In genomic region chr5:150164640-150165039, GRCh38 we compare ENCODE assay signal across 15 cellular contexts. TPM values are rescaled to one million over a fixed set of nuclear protein-coding genes. Genes with fewer than 3 reads are reported as not detected.
DNase-seq lines count a peak whose midpoint lies in the region; ATAC-seq, FAIRE-seq and TF ChIP-seq lines count a peak whose summit lies in the region.
"Had no signal": no experiment of that assay in that cellular context is flagged by ENCODE, and none has a peak within 500 bp of the region (broad histone marks: within the 10 kb centered on the region; RNA-seq: fewer than 3 reads in every experiment).

No MANE protein-coding gene starts in this region.

- TF ChIP-seq EP300 in HepG2 (IDR thresholded peaks at IDR 0.05; ENCODE audit: low read depth in 2 of 2, low read length in 2 of 2) (no peak), HepG2 (CRISPR knock-in tag; IDR thresholded peaks at IDR 0.05; ENCODE audit: borderline replicate concordance) (no peak), gastroesophageal sphincter (IDR thresholded peaks at IDR 0.05) (no peak)

- TF ChIP-seq RAD21 in HepG2 (CRISPR knock-in tag; IDR thresholded peaks at IDR 0.05): no peak

- H3K27ac ChIP-seq in HepG2 (ENCODE audit: extremely low read length, insufficient read depth, low read length) (no peak overlapping the region), right lobe of liver (no peak overlapping the region), gastroesophageal sphincter (peak overlapping the region in 3 of 4 donors; percentile 57 to 90 (median 76))

- 86% methylated on average over 4 of the region's 4 CpGs for WGBS in HepG2 (ENCODE audit: low lambda C conversion rate)
- 95% methylated on average over 3 of the region's 4 CpGs for WGBS in right lobe of liver (ENCODE audit: insufficient coverage, low coverage, low lambda C conversion rate, missing lambda C conversion rate)
- 50 to 100% methylated on average over 1 to 2 of the region's 4 CpGs for WGBS in gastroesophageal sphincter (ENCODE audit: low coverage in 1 of 2), 2 donors

- H3K27me3 ChIP-seq in HepG2 (ENCODE audit: control insufficient read depth in 1 of 2, insufficient read depth in 2 of 2, low read length in 2 of 2) (peaks cover 1 to 5% of the 10 kb centered on the region in 2 experiments; a peak in 2 of 5 replicates), right lobe of liver (peaks cover 0 to 7% of the 10 kb centered on the region in 2 donors), gastroesophageal sphincter (peaks cover 32% of the 10 kb centered on the region)

- TF ChIP-seq POLR2A in HepG2 (IDR thresholded peaks at IDR 0.05; ENCODE audit: insufficient read depth in 1 of 2, low read depth in 2 of 2, low read length in 2 of 2) (no peak), right lobe of liver (IDR thresholded peaks at IDR 0.05) (no peak), gastroesophageal sphincter (IDR thresholded peaks at IDR 0.05) (no peak)

- DNase-seq in HepG2 (ENCODE audit: low spot score): no peak
- DNase-seq in right lobe of liver: no peak
- peak; percentile 90 for DNase-seq in posterior vena cava (ENCODE audit: low spot score)
- no peak for DNase-seq in D721Med (ENCODE audit: insufficient read length, low spot score)
- DNase-seq in NCI-H2107 (lab: John Stamatoyannopoulos, UW): no peak
- DNase-seq: activated T-cell treated with anti-CD3 and anti-CD28 coated beads, Interleukin-2, amount 50 U/mL, for 48 hours; DMS 273 treated with DMSO at 0.1 percent for 48 hours; midbrain; NCI-H2081 had no signal

- BruUV-seq in HepG2 (replicated peaks; lab: Mats Ljungman, UMichigan): no TSS peak

- intact Hi-C loops in HepG2 (cut with micrococcal nuclease; ENCODE audit: unreplicated experiment): loop anchor here (5.0 kb wide), 1 partner anchor 188 kb away; no protein-coding TSS in a partner anchor
- intact Hi-C loops in right lobe of liver (cut with DNase I): loop anchor here (5.0 to 10.0 kb wide), 2 partner anchors 53 to 180 kb away; no protein-coding TSS in a partner anchor
- intact Hi-C loops in posterior vena cava (cut with DNase I): loop anchor here in 1 of 2 donors (5.0 kb wide), 1 partner anchor 53 kb away; no protein-coding TSS in a partner anchor

- POLR2A ChIA-PET in HepG2 (lab: Yijun Ruan, JAX): interaction anchor here (1.8 kb wide), 1 partner anchor 27 kb away, joined by 11 read pairs; no protein-coding TSS in a partner anchor

- CTCF ChIA-PET in HepG2 (lab: Yijun Ruan, JAX; ENCODE audit: low intra/inter-chr PET ratio, low total read pairs): interaction anchor here (2.0 kb wide), 1 partner anchor 34 kb away, joined by 8 read pairs; no protein-coding TSS in a partner anchor

- no peaks in the 10 kb centered on the region for H3K79me2 ChIP-seq in HepG2 (ENCODE audit: insufficient read depth, low read length)

- no peak overlapping the region for H3K9ac ChIP-seq in HepG2 (ENCODE audit: insufficient read depth, low read depth, low read length)

- ATAC-seq in HepG2: no peak
- no peak for ATAC-seq in right lobe of liver
- ATAC-seq in gastroesophageal sphincter: peak; percentile 59
- no peak for ATAC-seq in HG02852 (IDR thresholded peaks at IDR 0.05; ENCODE audit: unreplicated experiment)
- no peak for ATAC-seq in GM21381 (IDR thresholded peaks at IDR 0.05; ENCODE audit: unreplicated experiment)
- ATAC-seq: activated CD4-positive, CD25-positive, alpha-beta regulatory T cell treated with anti-CD3 and anti-CD28 coated beads, Interleukin-2, amount 50 U/mL, for 24 hours had no signal

- H2AFZ ChIP-seq in HepG2 (ENCODE audit: low read length): no peak overlapping the region

- FAIRE-seq in HepG2 (lab: Jason Lieb, UNC) (no peak), D721Med (lab: Jason Lieb, UNC) (no peak)

- H3K4me1 ChIP-seq in HepG2 (ENCODE audit: insufficient read depth, low read length) (peaks cover 59% of the 10 kb centered on the region), right lobe of liver (no peaks in the 10 kb centered on the region), gastroesophageal sphincter (peaks cover 0 to 45% (median 21%) of the 10 kb centered on the region in 3 donors)

- TF ChIP-seq CTCF in HepG2 (CRISPR knock-in tag; IDR thresholded peaks at IDR 0.05) (no peak), right lobe of liver (IDR thresholded peaks at IDR 0.05) (no peak), gastroesophageal sphincter (IDR thresholded peaks at IDR 0.05) (no peak), D721Med (IDR thresholded peaks at IDR 0.05; ENCODE audit: insufficient read depth, missing control alignments) (no peak)

- H3K36me3 ChIP-seq in HepG2 (replicated peaks in 1 of 2; ENCODE audit: control insufficient read depth in 1 of 2, insufficient read depth in 2 of 2, low read length in 2 of 2) (no peaks in the 10 kb centered on the region), right lobe of liver (no peaks in the 10 kb centered on the region), gastroesophageal sphincter (no peaks in the 10 kb centered on the region)

- no peaks in the 10 kb centered on the region for H4K20me1 ChIP-seq in HepG2 (ENCODE audit: insufficient read depth, low read length)

- H3K9me3 ChIP-seq in HepG2 (ENCODE audit: low read length) (no peaks in the 10 kb centered on the region), right lobe of liver (no peaks in the 10 kb centered on the region), gastroesophageal sphincter (no peaks in the 10 kb centered on the region)

- no peak overlapping the region for H3K4me3 ChIP-seq in HepG2 (replicated peaks in 1 of 3; ENCODE audit: insufficient read depth in 1 of 3, low read depth in 2 of 3, low read length in 3 of 3)
- no peak overlapping the region for H3K4me3 ChIP-seq in right lobe of liver
- no peak overlapping the region for H3K4me3 ChIP-seq in gastroesophageal sphincter

- H3K4me2 ChIP-seq in HepG2 (ENCODE audit: low read depth, low read length): no peak overlapping the region

- in situ Hi-C loops in HepG2 (cut with HindIII; ENCODE audit: extremely low pct_ligation_motif_present, low pct_unique_long_range_greater_than_20kb): loop anchor here (5.0 kb wide), 1 partner anchor 53 kb away; no protein-coding TSS in a partner anchor

RNA-seq across cellular contexts. Expression of gene CDX1, which starts 1.9 kb away (rescaled TPM):
- total RNA-seq in HepG2 (2016; rRNA removed; fragmentation: Illumina TruSeq; extraction: Trizol) (not detected in 2 replicates), right lobe of liver (not detected), gastroesophageal sphincter (not detected), posterior vena cava (under 1 TPM in 1 of 2 donors, not detected in 1; 0.28 TPM)
- total RNA-seq in HepG2 (2016; cell fraction: cytosol; rRNA removed; fragmentation: Illumina TruSeq; extraction: Trizol; ENCODE audit: low read depth): not detected in 2 replicates
- total RNA-seq in HepG2 (2016; cell fraction: insoluble cytoplasmic fraction; rRNA removed; fragmentation: Illumina TruSeq; extraction: Trizol): not detected in 2 replicates
- not detected in 2 replicates for total RNA-seq in HepG2 (2016; cell fraction: membrane; rRNA removed; fragmentation: Illumina TruSeq; extraction: Trizol)
- not detected in 2 replicates for total RNA-seq in HepG2 (2016; cell fraction: nucleus; rRNA removed; fragmentation: Illumina TruSeq; extraction: Trizol)
- 0.05 TPM in 1 of 2 replicates, not detected in the other for polyA plus RNA-seq in HepG2 (2011; rRNA removed)
- polyA plus RNA-seq in HepG2 (2011; cell fraction: cytosol; rRNA removed): not detected in 2 replicates
- polyA plus RNA-seq in HepG2 (2011; cell fraction: nucleus; rRNA removed): not detected in 2 replicates
- polyA plus RNA-seq in HepG2 (2012): not detected in 2 replicates
- not detected in 2 replicates for polyA plus RNA-seq in HepG2 (2016; cell fraction: cytosol; fragmentation: Illumina TruSeq; extraction: Trizol; ENCODE audit: low read depth)
- polyA plus RNA-seq in HepG2 (2016; cell fraction: insoluble cytoplasmic fraction; fragmentation: Illumina TruSeq; extraction: Trizol; ENCODE audit: low read depth): not detected in 2 replicates
- polyA plus RNA-seq in HepG2 (2016; cell fraction: membrane; fragmentation: Illumina TruSeq; extraction: Trizol; ENCODE audit: low read depth): not detected in 2 replicates
- not detected in 2 replicates for polyA plus RNA-seq in HepG2 (2016; cell fraction: nucleus; fragmentation: Illumina TruSeq; extraction: Trizol; ENCODE audit: insufficient read depth, low read depth)
- not detected in 2 replicates for polyA minus RNA-seq in HepG2 (2011; rRNA and poly(A)+ RNA removed; ENCODE audit: low replicate concordance)
- not detected in 2 replicates for polyA minus RNA-seq in HepG2 (2011; cell fraction: cytosol; rRNA and poly(A)+ RNA removed)
- not detected in 2 replicates for polyA minus RNA-seq in HepG2 (2011; cell fraction: nucleus; rRNA and poly(A)+ RNA removed)
- total RNA-seq: temporal lobe had no signal

RNA-seq across cellular contexts. Expression of gene PDGFRB, which starts 9.0 kb away (rescaled TPM):
- total RNA-seq in HepG2 (2016; rRNA removed; fragmentation: Illumina TruSeq; extraction: Trizol): 1.5 and 4.0 TPM in 2 replicates
- 1.3 and 1.5 TPM in 2 replicates for total RNA-seq in HepG2 (2016; cell fraction: cytosol; rRNA removed; fragmentation: Illumina TruSeq; extraction: Trizol; ENCODE audit: low read depth)
- total RNA-seq in HepG2 (2016; cell fraction: insoluble cytoplasmic fraction; rRNA removed; fragmentation: Illumina TruSeq; extraction: Trizol): 2.3 and 5.0 TPM in 2 replicates
- 2.2 and 3.9 TPM in 2 replicates for total RNA-seq in HepG2 (2016; cell fraction: membrane; rRNA removed; fragmentation: Illumina TruSeq; extraction: Trizol)
- 3.0 and 4.6 TPM in 2 replicates for total RNA-seq in HepG2 (2016; cell fraction: nucleus; rRNA removed; fragmentation: Illumina TruSeq; extraction: Trizol)
- polyA plus RNA-seq in HepG2 (2011; rRNA removed): 15.3 and 21.0 TPM in 2 replicates
- polyA plus RNA-seq in HepG2 (2011; cell fraction: cytosol; rRNA removed): 8.7 and 14.4 TPM in 2 replicates
- polyA plus RNA-seq in HepG2 (2011; cell fraction: nucleus; rRNA removed): 26.2 and 40.5 TPM in 2 replicates
- 6.3 and 14.3 TPM in 2 replicates for polyA plus RNA-seq in HepG2 (2012)
- polyA plus RNA-seq in HepG2 (2016; cell fraction: cytosol; fragmentation: Illumina TruSeq; extraction: Trizol; ENCODE audit: low read depth): 0.71 and 1.4 TPM in 2 replicates
- 1.6 TPM in 2 replicates for polyA plus RNA-seq in HepG2 (2016; cell fraction: insoluble cytoplasmic fraction; fragmentation: Illumina TruSeq; extraction: Trizol; ENCODE audit: low read depth)
- polyA plus RNA-seq in HepG2 (2016; cell fraction: membrane; fragmentation: Illumina TruSeq; extraction: Trizol; ENCODE audit: low read depth): 1.5 and 1.7 TPM in 2 replicates
- polyA plus RNA-seq in HepG2 (2016; cell fraction: nucleus; fragmentation: Illumina TruSeq; extraction: Trizol; ENCODE audit: insufficient read depth, low read depth): 3.9 TPM in 2 replicates
- 9.0 and 60.1 TPM in 2 replicates for polyA minus RNA-seq in HepG2 (2011; rRNA and poly(A)+ RNA removed; ENCODE audit: low replicate concordance)
- 6.6 and 10.6 TPM in 2 replicates for polyA minus RNA-seq in HepG2 (2011; cell fraction: cytosol; rRNA and poly(A)+ RNA removed)
- polyA minus RNA-seq in HepG2 (2011; cell fraction: nucleus; rRNA and poly(A)+ RNA removed): 24.5 and 47.1 TPM in 2 replicates
- total RNA-seq in right lobe of liver: 10 to 100 TPM in 2 of 6 experiments, 1 to 10 TPM in 4; 6.8 to 19.5 (median 9.4) TPM
- 100 to 1,000 TPM in 3 of 4 donors, 10 to 100 TPM in 1; 87.5 to 161 (median 113) TPM for total RNA-seq in gastroesophageal sphincter
- total RNA-seq in posterior vena cava: 100 to 1,000 TPM; 251 to 394 TPM

RNA-seq across cellular contexts. Expression of gene SLC6A7, which starts 25.2 kb away (rescaled TPM):
- total RNA-seq in HepG2 (2016; rRNA removed; fragmentation: Illumina TruSeq; extraction: Trizol): not detected in 2 replicates
- total RNA-seq in HepG2 (2016; cell fraction: cytosol; rRNA removed; fragmentation: Illumina TruSeq; extraction: Trizol; ENCODE audit: low read depth): not detected in 2 replicates
- total RNA-seq in HepG2 (2016; cell fraction: insoluble cytoplasmic fraction; rRNA removed; fragmentation: Illumina TruSeq; extraction: Trizol): not detected in 2 replicates
- not detected in 2 replicates for total RNA-seq in HepG2 (2016; cell fraction: membrane; rRNA removed; fragmentation: Illumina TruSeq; extraction: Trizol)
- total RNA-seq in HepG2 (2016; cell fraction: nucleus; rRNA removed; fragmentation: Illumina TruSeq; extraction: Trizol): not detected in 2 replicates
- not detected in 2 replicates for polyA plus RNA-seq in HepG2 (2011; rRNA removed)
- polyA plus RNA-seq in HepG2 (2011; cell fraction: cytosol; rRNA removed): not detected in 2 replicates
- not detected in 2 replicates for polyA plus RNA-seq in HepG2 (2011; cell fraction: nucleus; rRNA removed)
- not detected in 2 replicates for polyA plus RNA-seq in HepG2 (2012)
- not detected in 2 replicates for polyA plus RNA-seq in HepG2 (2016; cell fraction: cytosol; fragmentation: Illumina TruSeq; extraction: Trizol; ENCODE audit: low read depth)
- polyA plus RNA-seq in HepG2 (2016; cell fraction: insoluble cytoplasmic fraction; fragmentation: Illumina TruSeq; extraction: Trizol; ENCODE audit: low read depth): not detected in 2 replicates
- not detected in 2 replicates for polyA plus RNA-seq in HepG2 (2016; cell fraction: membrane; fragmentation: Illumina TruSeq; extraction: Trizol; ENCODE audit: low read depth)
- not detected in 2 replicates for polyA plus RNA-seq in HepG2 (2016; cell fraction: nucleus; fragmentation: Illumina TruSeq; extraction: Trizol; ENCODE audit: insufficient read depth, low read depth)
- polyA minus RNA-seq in HepG2 (2011; rRNA and poly(A)+ RNA removed; ENCODE audit: low replicate concordance): 0.72 TPM in 1 of 2 replicates, not detected in the other
- polyA minus RNA-seq in HepG2 (2011; cell fraction: cytosol; rRNA and poly(A)+ RNA removed): not detected in 2 replicates
- not detected in 2 replicates for polyA minus RNA-seq in HepG2 (2011; cell fraction: nucleus; rRNA and poly(A)+ RNA removed)
- not detected for total RNA-seq in right lobe of liver
- total RNA-seq in gastroesophageal sphincter: not detected
- total RNA-seq in posterior vena cava: under 1 TPM; 0.14 to 0.19 TPM
- polyA plus RNA-seq: AG04450 had no signal

Comparison
In these comparisons a context has a peak if more than half of its experiments do, and no peak if none do; other contexts are left out.
1. H3K27ac ChIP-seq: peak in gastroesophageal sphincter (3 of 4); none in HepG2 (single experiment) and right lobe of liver (0 of 3).
2. RNA of gene PDGFRB, which starts 9.0 kb away (total RNA-seq): 251 to 394 TPM in posterior vena cava and 87.5 to 161 TPM in gastroesophageal sphincter; 6.8 to 19.5 TPM in right lobe of liver and 1.3 to 5.0 TPM in HepG2; every median in the first group is over 4 times any median in the second.